1 cellular context compared by ENCODE assay signal in genomic region chr12:111781085-111781658, GRCh38.
TF ChIP-seq lines count a peak whose summit lies in the region.

No MANE protein-coding gene starts in this region.

TF ChIP-seq in liver, 16 proteins besides CTCF, POLR2A, EP300 and RAD21 (continued from another document):
- TF ChIP-seq ZBTB33 (IDR thresholded peaks at IDR 0.05) (no peak), HNF4G (IDR thresholded peaks at IDR 0.05) (no peak), HNF4A (conservative IDR thresholded peaks at IDR 0.05) (no peak), GABPA (IDR thresholded peaks at IDR 0.05 in 1 of 2, conservative IDR thresholded peaks at IDR 0.05 in 1 of 2) (no peak), MAX (IDR thresholded peaks at IDR 0.05) (no peak)
